25 cellular contexts compared by ENCODE assay signal in genomic region chr10:34298371-34298818, GRCh38.
DNase-seq lines count a peak whose midpoint lies in the region; TF ChIP-seq lines count a peak whose summit lies in the region.
"Had no signal": no experiment of that assay in that cellular context is flagged by ENCODE, and none has a peak within 500 bp of the region (broad histone marks: within the 10 kb centered on the region; RNA-seq: fewer than 3 reads in every experiment).

No MANE protein-coding gene starts in this region.

- no peaks in the 10 kb centered on the region for H3K9me2 ChIP-seq in neural cell (ENCODE audit: insufficient read depth, low read length)

- no peaks in the 10 kb centered on the region for H3K79me2 ChIP-seq in neural cell (replicated peaks; ENCODE audit: insufficient read depth, low read length)
- H3K79me2 ChIP-seq: parathyroid adenoma had no signal

- DNase-seq in NB4 (ENCODE audit: low read depth) (peak; percentile 0), SJCRH30 (no peak), caudate nucleus (lab: John Stamatoyannopoulos, UW) (no peak), NCI-H345 treated with DMSO at 0.1 percent for 48 hours (lab: John Stamatoyannopoulos, UW; ENCODE audit: unreplicated experiment) (no peak), mesenteric fat pad (ENCODE audit: low spot score) (no peak), GM10248 (ENCODE audit: extremely low spot score) (no peak)
- DNase-seq in stimulated activated CD4-positive, alpha-beta T cell treated with anti-CD3 and anti-CD28 coated beads, Interleukin-12 subunit alpha, Interleukin-12 subunit beta, amount 100 ng/mL, for 4 hours: no peak
- DNase-seq: activated B cell treated with CpG ODN at 0.5 μM for 24 hours; activated CD4-positive, alpha-beta T cell treated with anti-CD3 and anti-CD28 coated beads, Interleukin-2, amount 10 ng/mL, durations not matched to agents 7 days and 5 days; DMS153; left cardiac atrium; NCI-H1092; NCI-H187; NCI-H2171 treated with DMSO at 0.1 percent for 48 hours; NCI-H524 treated with DMSO at 0.1 percent for 48 hours; SIG-M5; stimulated activated CD4-positive, alpha-beta T cell treated with anti-CD3 and anti-CD28 coated beads, Interleukin-2, amount 100 ng/mL, for 24 hours; stimulated activated naive CD8-positive, alpha-beta T cell treated with anti-CD3 and anti-CD28 coated beads, Interleukin-15, Interleukin-2, amounts not matched to agents 100 U/mL and 50 U/mL, for 24 hours; T1000; testis had no signal

- H3K27ac ChIP-seq in SJCRH30 (peak overlapping the region; percentile 94), caudate nucleus (ENCODE audit: low read depth, low read length) (peak overlapping the region; percentile 58), neural cell (ENCODE audit: low read length) (no peak overlapping the region)
- H3K27ac ChIP-seq: BLaER1 treated with 17β-estradiol and CSF1 and Interleukin-3, amounts not matched to agents 10 nM and 100 nM; neural progenitor cell; parathyroid adenoma; Peyer's patch; testis had no signal

- H2AFZ ChIP-seq in neural cell (ENCODE audit: low read depth, low read length): no peak overlapping the region
- H2AFZ ChIP-seq: neural progenitor cell, parathyroid adenoma had no signal

- H3K4me2 ChIP-seq in neural cell (ENCODE audit: low read length): no peak overlapping the region
- H3K4me2 ChIP-seq: BLaER1 treated with 17β-estradiol and CSF1 and Interleukin-3, amounts not matched to agents 10 nM and 100 nM; neural progenitor cell had no signal

- TF ChIP-seq EP300 in neural cell (conservative IDR thresholded peaks at IDR 0.05; ENCODE audit: poor library complexity, severe bottlenecking): no peak

- H3K4me1 ChIP-seq in SJCRH30: peaks cover 30% of the 10 kb centered on the region
- H3K4me1 ChIP-seq: neural progenitor cell, Peyer's patch, testis had no signal

- H3K27me3 ChIP-seq in SJCRH30: no peaks in the 10 kb centered on the region
- H3K27me3 ChIP-seq in neural cell (ENCODE audit: insufficient read depth, low read depth, low read length): no peaks in the 10 kb centered on the region
- H3K27me3 ChIP-seq: BLaER1 treated with 17β-estradiol and CSF1 and Interleukin-3, amounts not matched to agents 10 nM and 100 nM; neural progenitor cell; Peyer's patch; testis had no signal

- POLR2A ChIA-PET in GM10248 (lab: Yijun Ruan, JAX): interaction anchor here (0.6 kb wide), 1 partner anchor 70 kb away, joined by 3 read pairs; no protein-coding TSS in a partner anchor

- TF ChIP-seq POLR2A in NB4 (IDR thresholded peaks at IDR 0.05; ENCODE audit: extremely low read depth, insufficient read length): no peak

- no peaks in the 10 kb centered on the region for H4K20me1 ChIP-seq in neural cell (ENCODE audit: insufficient read depth)
- H4K20me1 ChIP-seq: BLaER1 treated with 17β-estradiol and CSF1 and Interleukin-3, amounts not matched to agents 10 nM and 100 nM had no signal

- no peak for TF ChIP-seq CTCF in NB4 (IDR thresholded peaks at IDR 0.05; ENCODE audit: low read depth, low read length)
- no peak for TF ChIP-seq CTCF in neural cell (IDR thresholded peaks at IDR 0.05; ENCODE audit: poor library complexity, severe bottlenecking)
- TF ChIP-seq CTCF in GM10248 (IDR thresholded peaks at IDR 0.05; ENCODE audit: control extremely low read depth, extremely low read depth, low read depth, missing control alignments): no peak

- H3K36me3 ChIP-seq in SJCRH30: no peaks in the 10 kb centered on the region
- no peaks in the 10 kb centered on the region for H3K36me3 ChIP-seq in neural cell (ENCODE audit: insufficient read depth, low read length)
- H3K36me3 ChIP-seq: BLaER1 treated with 17β-estradiol and CSF1 and Interleukin-3, amounts not matched to agents 10 nM and 100 nM; neural progenitor cell; Peyer's patch had no signal

- no peak overlapping the region for H3K9ac ChIP-seq in neural cell (ENCODE audit: low read length)
- H3K9ac ChIP-seq: BLaER1 treated with 17β-estradiol and CSF1 and Interleukin-3, amounts not matched to agents 10 nM and 100 nM; neural progenitor cell; parathyroid adenoma had no signal

- no peaks in the 10 kb centered on the region for H3K9me3 ChIP-seq in SJCRH30 (replicated peaks)
- H3K9me3 ChIP-seq in neural cell (ENCODE audit: low read length): no peaks in the 10 kb centered on the region
- H3K9me3 ChIP-seq: BLaER1 treated with 17β-estradiol and CSF1 and Interleukin-3, amounts not matched to agents 10 nM and 100 nM; Peyer's patch; testis had no signal

- TF ChIP-seq RAD21 in neural cell (conservative IDR thresholded peaks at IDR 0.05): no peak

- CTCF ChIA-PET in GM10248 (lab: Yijun Ruan, JAX): interaction anchor here (1.0 to 1.6 kb wide), 2 partner anchors 7 to 10 kb away, joined by 4 read pairs; no protein-coding TSS in a partner anchor

- H3K4me3 ChIP-seq in NB4 (ENCODE audit: low read depth, low read length): no peak overlapping the region
- H3K4me3 ChIP-seq in SJCRH30: no peak overlapping the region
- H3K4me3 ChIP-seq in neural cell (ENCODE audit: low read length): no peak overlapping the region
- H3K4me3 ChIP-seq: BLaER1 treated with 17β-estradiol and CSF1 and Interleukin-3, amounts not matched to agents 10 nM and 100 nM; neural progenitor cell; Peyer's patch; testis had no signal

- H3F3A ChIP-seq in neural cell (ENCODE audit: insufficient read depth, low read length, poor library complexity, severe bottlenecking): no peaks in the 10 kb centered on the region

TF ChIP-seq in neural cell, 6 proteins besides CTCF, POLR2A, EP300 and RAD21:
- TF ChIP-seq POLR2AphosphoS5 (IDR thresholded peaks at IDR 0.05) (peak; percentile 34), SMC3 (conservative IDR thresholded peaks at IDR 0.05; ENCODE audit: poor library complexity) (no peak)
